ENCODE assay signal across 1 cellular context in the genomic region with DNA sequence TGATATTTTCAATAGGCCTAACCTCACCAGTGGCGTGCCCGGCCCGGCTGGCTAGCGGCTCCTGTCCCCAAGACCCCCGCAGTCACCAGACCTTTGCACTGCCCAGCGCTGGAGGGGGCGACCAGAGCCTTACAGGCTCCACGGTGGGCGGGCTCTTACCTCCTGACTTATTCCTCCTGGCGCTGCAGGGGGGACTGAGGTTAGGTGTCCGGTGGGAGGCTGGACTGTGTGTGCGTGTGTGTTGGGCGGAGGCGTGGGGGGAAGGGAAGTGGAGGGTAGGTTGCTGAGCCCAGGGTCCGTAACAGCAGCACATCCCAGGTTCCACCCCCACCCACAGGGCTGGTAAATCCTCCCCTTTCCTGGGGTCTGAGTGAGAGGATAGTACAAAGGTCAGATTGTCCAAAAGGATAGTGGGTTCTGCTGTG.
TF ChIP-seq lines count a peak whose summit lies in the region.

No MANE protein-coding gene starts in this region.

TF ChIP-seq in HEK293, 187 proteins besides CTCF, POLR2A, EP300 and RAD21 (continued from another document and continues in another):
- TF ChIP-seq PBX3 (CRISPR knock-in tag; IDR thresholded peaks at IDR 0.05) (no peak), ZNF76 (tag by site-specific recombination; IDR thresholded peaks at IDR 0.05; ENCODE audit: borderline replicate concordance, low read depth) (no peak), ZNF2 (tag by site-specific recombination; IDR thresholded peaks at IDR 0.05) (peak; percentile 27; the same call in 1 of the 2 replicates), GLIS1 (tag by site-specific recombination; IDR thresholded peaks at IDR 0.05) (peak; percentile 85), ZNF548 (tag by site-specific recombination; IDR thresholded peaks at IDR 0.05) (no peak), ZNF155 (tag by site-specific recombination; IDR thresholded peaks at IDR 0.05) (no peak), SALL2 (tag by site-specific recombination; IDR thresholded peaks at IDR 0.05; ENCODE audit: borderline replicate concordance) (no peak), ZNF114 (tag by site-specific recombination; IDR thresholded peaks at IDR 0.05) (no peak), GLI2 (tag by site-specific recombination; IDR thresholded peaks at IDR 0.05; ENCODE audit: borderline replicate concordance, low read depth) (no peak), ZNF132 (tag by site-specific recombination; IDR thresholded peaks at IDR 0.05; ENCODE audit: borderline replicate concordance) (no peak), ZNF133 (tag by site-specific recombination; IDR thresholded peaks at IDR 0.05) (peak; percentile 35), ZNF654 (tag by site-specific recombination; IDR thresholded peaks at IDR 0.05; ENCODE audit: low read depth) (no peak), OSR2 (tag by site-specific recombination; IDR thresholded peaks at IDR 0.05) (no peak), BCL6B (tag by site-specific recombination; IDR thresholded peaks at IDR 0.05) (no peak), ZNF544 (tag by site-specific recombination; IDR thresholded peaks at IDR 0.05) (no peak), ZFP69B (tag by site-specific recombination; IDR thresholded peaks at IDR 0.05) (no peak), ZIC2 (tag by site-specific recombination; IDR thresholded peaks at IDR 0.05) (peak; percentile 89), ZNF157 (tag by site-specific recombination; IDR thresholded peaks at IDR 0.05) (no peak), KLF7 (tag by site-specific recombination; IDR thresholded peaks at IDR 0.05; ENCODE audit: borderline replicate concordance) (no peak), ZNF169 (tag by site-specific recombination; IDR thresholded peaks at IDR 0.05) (no peak), EGR2 (tag by site-specific recombination; IDR thresholded peaks at IDR 0.05; ENCODE audit: low read depth) (peak; percentile 97), ZNF391 (tag by site-specific recombination; IDR thresholded peaks at IDR 0.05; ENCODE audit: borderline replicate concordance, low read depth) (no peak), ZNF521 (tag by site-specific recombination; IDR thresholded peaks at IDR 0.05) (no peak), RBAK (tag by site-specific recombination; IDR thresholded peaks at IDR 0.05) (no peak), ZNF48 (tag by site-specific recombination; IDR thresholded peaks at IDR 0.05) (no peak), ZBTB20 (tag by site-specific recombination; IDR thresholded peaks at IDR 0.05) (peak; percentile 80), ZNF174 (tag by site-specific recombination; IDR thresholded peaks at IDR 0.05) (no peak), ZNF311 (tag by site-specific recombination; IDR thresholded peaks at IDR 0.05; ENCODE audit: borderline replicate concordance) (no peak), AEBP2 (tag by site-specific recombination; IDR thresholded peaks at IDR 0.05; ENCODE audit: borderline replicate concordance) (no peak), OVOL3 (tag by site-specific recombination; IDR thresholded peaks at IDR 0.05) (no peak), ZNF629 (tag by site-specific recombination; IDR thresholded peaks at IDR 0.05) (no peak), ZNF214 (tag by site-specific recombination; IDR thresholded peaks at IDR 0.05; ENCODE audit: borderline replicate concordance) (no peak)
- TF ChIP-seq, protein P1, sequence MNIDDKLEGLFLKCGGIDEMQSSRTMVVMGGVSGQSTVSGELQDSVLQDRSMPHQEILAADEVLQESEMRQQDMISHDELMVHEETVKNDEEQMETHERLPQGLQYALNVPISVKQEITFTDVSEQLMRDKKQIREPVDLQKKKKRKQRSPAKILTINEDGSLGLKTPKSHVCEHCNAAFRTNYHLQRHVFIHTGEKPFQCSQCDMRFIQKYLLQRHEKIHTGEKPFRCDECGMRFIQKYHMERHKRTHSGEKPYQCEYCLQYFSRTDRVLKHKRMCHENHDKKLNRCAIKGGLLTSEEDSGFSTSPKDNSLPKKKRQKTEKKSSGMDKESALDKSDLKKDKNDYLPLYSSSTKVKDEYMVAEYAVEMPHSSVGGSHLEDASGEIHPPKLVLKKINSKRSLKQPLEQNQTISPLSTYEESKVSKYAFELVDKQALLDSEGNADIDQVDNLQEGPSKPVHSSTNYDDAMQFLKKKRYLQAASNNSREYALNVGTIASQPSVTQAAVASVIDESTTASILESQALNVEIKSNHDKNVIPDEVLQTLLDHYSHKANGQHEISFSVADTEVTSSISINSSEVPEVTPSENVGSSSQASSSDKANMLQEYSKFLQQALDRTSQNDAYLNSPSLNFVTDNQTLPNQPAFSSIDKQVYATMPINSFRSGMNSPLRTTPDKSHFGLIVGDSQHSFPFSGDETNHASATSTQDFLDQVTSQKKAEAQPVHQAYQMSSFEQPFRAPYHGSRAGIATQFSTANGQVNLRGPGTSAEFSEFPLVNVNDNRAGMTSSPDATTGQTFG (tag by site-specific recombination; IDR thresholded peaks at IDR 0.05; ENCODE audit: borderline replicate concordance): no peak
- TF ChIP-seq, protein P2, sequence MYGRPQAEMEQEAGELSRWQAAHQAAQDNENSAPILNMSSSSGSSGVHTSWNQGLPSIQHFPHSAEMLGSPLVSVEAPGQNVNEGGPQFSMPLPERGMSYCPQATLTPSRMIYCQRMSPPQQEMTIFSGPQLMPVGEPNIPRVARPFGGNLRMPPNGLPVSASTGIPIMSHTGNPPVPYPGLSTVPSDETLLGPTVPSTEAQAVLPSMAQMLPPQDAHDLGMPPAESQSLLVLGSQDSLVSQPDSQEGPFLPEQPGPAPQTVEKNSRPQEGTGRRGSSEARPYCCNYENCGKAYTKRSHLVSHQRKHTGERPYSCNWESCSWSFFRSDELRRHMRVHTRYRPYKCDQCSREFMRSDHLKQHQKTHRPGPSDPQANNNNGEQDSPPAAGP (tag by site-specific recombination; IDR thresholded peaks at IDR 0.05): no peak
- TF ChIP-seq, protein P3, sequence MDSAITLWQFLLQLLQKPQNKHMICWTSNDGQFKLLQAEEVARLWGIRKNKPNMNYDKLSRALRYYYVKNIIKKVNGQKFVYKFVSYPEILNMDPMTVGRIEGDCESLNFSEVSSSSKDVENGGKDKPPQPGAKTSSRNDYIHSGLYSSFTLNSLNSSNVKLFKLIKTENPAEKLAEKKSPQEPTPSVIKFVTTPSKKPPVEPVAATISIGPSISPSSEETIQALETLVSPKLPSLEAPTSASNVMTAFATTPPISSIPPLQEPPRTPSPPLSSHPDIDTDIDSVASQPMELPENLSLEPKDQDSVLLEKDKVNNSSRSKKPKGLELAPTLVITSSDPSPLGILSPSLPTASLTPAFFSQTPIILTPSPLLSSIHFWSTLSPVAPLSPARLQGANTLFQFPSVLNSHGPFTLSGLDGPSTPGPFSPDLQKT (IDR thresholded peaks at IDR 0.05; ENCODE audit: borderline replicate concordance, low read depth, low read length): no peak
- TF ChIP-seq, protein P4, sequence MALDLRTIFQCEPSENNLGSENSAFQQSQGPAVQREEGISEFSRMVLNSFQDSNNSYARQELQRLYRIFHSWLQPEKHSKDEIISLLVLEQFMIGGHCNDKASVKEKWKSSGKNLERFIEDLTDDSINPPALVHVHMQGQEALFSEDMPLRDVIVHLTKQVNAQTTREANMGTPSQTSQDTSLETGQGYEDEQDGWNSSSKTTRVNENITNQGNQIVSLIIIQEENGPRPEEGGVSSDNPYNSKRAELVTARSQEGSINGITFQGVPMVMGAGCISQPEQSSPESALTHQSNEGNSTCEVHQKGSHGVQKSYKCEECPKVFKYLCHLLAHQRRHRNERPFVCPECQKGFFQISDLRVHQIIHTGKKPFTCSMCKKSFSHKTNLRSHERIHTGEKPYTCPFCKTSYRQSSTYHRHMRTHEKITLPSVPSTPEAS (tag by site-specific recombination; IDR thresholded peaks at IDR 0.05): peak; percentile 49; the same call in 1 of the 2 replicates
- TF ChIP-seq, protein P5, sequence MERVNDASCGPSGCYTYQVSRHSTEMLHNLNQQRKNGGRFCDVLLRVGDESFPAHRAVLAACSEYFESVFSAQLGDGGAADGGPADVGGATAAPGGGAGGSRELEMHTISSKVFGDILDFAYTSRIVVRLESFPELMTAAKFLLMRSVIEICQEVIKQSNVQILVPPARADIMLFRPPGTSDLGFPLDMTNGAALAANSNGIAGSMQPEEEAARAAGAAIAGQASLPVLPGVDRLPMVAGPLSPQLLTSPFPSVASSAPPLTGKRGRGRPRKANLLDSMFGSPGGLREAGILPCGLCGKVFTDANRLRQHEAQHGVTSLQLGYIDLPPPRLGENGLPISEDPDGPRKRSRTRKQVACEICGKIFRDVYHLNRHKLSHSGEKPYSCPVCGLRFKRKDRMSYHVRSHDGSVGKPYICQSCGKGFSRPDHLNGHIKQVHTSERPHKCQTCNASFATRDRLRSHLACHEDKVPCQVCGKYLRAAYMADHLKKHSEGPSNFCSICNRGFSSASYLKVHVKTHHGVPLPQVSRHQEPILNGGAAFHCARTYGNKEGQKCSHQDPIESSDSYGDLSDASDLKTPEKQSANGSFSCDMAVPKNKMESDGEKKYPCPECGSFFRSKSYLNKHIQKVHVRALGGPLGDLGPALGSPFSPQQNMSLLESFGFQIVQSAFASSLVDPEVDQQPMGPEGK (tag by site-specific recombination; IDR thresholded peaks at IDR 0.05): peak; percentile 23; the same call in 1 of the 2 replicates
- TF ChIP-seq, protein P6, sequence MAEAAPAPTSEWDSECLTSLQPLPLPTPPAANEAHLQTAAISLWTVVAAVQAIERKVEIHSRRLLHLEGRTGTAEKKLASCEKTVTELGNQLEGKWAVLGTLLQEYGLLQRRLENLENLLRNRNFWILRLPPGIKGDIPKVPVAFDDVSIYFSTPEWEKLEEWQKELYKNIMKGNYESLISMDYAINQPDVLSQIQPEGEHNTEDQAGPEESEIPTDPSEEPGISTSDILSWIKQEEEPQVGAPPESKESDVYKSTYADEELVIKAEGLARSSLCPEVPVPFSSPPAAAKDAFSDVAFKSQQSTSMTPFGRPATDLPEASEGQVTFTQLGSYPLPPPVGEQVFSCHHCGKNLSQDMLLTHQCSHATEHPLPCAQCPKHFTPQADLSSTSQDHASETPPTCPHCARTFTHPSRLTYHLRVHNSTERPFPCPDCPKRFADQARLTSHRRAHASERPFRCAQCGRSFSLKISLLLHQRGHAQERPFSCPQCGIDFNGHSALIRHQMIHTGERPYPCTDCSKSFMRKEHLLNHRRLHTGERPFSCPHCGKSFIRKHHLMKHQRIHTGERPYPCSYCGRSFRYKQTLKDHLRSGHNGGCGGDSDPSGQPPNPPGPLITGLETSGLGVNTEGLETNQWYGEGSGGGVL (tag by site-specific recombination; IDR thresholded peaks at IDR 0.05): peak; percentile 86
- TF ChIP-seq, protein P7, sequence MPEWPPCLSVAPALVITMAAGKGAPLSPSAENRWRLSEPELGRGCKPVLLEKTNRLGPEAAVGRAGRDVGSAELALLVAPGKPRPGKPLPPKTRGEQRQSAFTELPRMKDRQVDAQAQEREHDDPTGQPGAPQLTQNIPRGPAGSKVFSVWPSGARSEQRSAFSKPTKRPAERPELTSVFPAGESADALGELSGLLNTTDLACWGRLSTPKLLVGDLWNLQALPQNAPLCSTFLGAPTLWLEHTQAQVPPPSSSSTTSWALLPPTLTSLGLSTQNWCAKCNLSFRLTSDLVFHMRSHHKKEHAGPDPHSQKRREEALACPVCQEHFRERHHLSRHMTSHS (tag by site-specific recombination; IDR thresholded peaks at IDR 0.05): no peak
- TF ChIP-seq, protein P8, sequence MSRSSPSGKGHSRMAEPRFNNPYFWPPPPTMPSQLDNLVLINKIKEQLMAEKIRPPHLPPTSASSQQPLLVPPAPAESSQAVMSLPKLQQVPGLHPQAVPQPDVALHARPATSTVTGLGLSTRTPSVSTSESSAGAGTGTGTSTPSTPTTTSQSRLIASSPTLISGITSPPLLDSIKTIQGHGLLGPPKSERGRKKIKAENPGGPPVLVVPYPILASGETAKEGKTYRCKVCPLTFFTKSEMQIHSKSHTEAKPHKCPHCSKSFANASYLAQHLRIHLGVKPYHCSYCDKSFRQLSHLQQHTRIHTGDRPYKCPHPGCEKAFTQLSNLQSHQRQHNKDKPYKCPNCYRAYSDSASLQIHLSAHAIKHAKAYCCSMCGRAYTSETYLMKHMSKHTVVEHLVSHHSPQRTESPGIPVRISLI (tag by site-specific recombination; IDR thresholded peaks at IDR 0.05): no peak
